In genomic region chr2:237594514-237594871, GRCh38 we compare ENCODE assay signal across 1 cellular context.
TF ChIP-seq lines count a peak whose summit lies in the region.

No MANE protein-coding gene starts in this region.

TF ChIP-seq in HepG2, 621 proteins besides CTCF, POLR2A, EP300 and RAD21 (continued from another document and continues in another):
- TF ChIP-seq NR2F2 (IDR thresholded peaks at IDR 0.05; ENCODE audit: borderline replicate concordance, low read depth) (peak; percentile 40; the same call in 1 of the 2 replicates), HMG20A (CRISPR knock-in tag; IDR thresholded peaks at IDR 0.05; ENCODE audit: borderline replicate concordance) (peak; percentile 59; the same call in 1 of the 2 replicates), SAP130 (CRISPR knock-in tag; IDR thresholded peaks at IDR 0.05; ENCODE audit: low read depth) (peak; percentile 79), SNAPC2 (CRISPR knock-in tag; IDR thresholded peaks at IDR 0.05) (0 out of 2 replicates have a peak, but pooled peaks have one; percentile 17), HDAC2 (CRISPR knock-in tag; IDR thresholded peaks at IDR 0.05) (peak; percentile 66), HOXA3 (CRISPR knock-in tag; IDR thresholded peaks at IDR 0.05) (peak; percentile 26; the same call in 1 of the 2 replicates), SIN3A (IDR thresholded peaks at IDR 0.05; ENCODE audit: borderline replicate concordance, low read depth, low read length) (0 out of 2 replicates have a peak, but pooled peaks have one; percentile 49), YEATS4 (CRISPR knock-in tag; IDR thresholded peaks at IDR 0.05; ENCODE audit: borderline replicate concordance) (no peak), ONECUT2 (CRISPR knock-in tag; IDR thresholded peaks at IDR 0.05) (peak; percentile 31; the same call in 1 of the 2 replicates), HOXD1 (CRISPR knock-in tag; IDR thresholded peaks at IDR 0.05) (peak; percentile 51; the same call in 1 of the 2 replicates), ZNF609 (CRISPR knock-in tag; IDR thresholded peaks at IDR 0.05; ENCODE audit: borderline replicate concordance) (peak; percentile 21), ZNF280D (CRISPR knock-in tag; IDR thresholded peaks at IDR 0.05) (peak; percentile 63; the same call in 1 of the 2 replicates), MED1 (CRISPR knock-in tag; IDR thresholded peaks at IDR 0.05) (peak; percentile 88), TOPORS (CRISPR knock-in tag; IDR thresholded peaks at IDR 0.05) (peak; percentile 53; the same call in 1 of the 2 replicates), IKZF5 (CRISPR knock-in tag; IDR thresholded peaks at IDR 0.05) (peak; percentile 47; the same call in 1 of the 2 replicates), ARID5B (CRISPR knock-in tag; IDR thresholded peaks at IDR 0.05) (peak; percentile 83), MEF2D (CRISPR knock-in tag; IDR thresholded peaks at IDR 0.05) (peak; percentile 68; the same call in 1 of the 2 replicates), XRCC5 (optimal IDR thresholded peaks at IDR 0.05; ENCODE audit: low read length) (peak; percentile 6), ZNF280B (CRISPR knock-in tag; IDR thresholded peaks at IDR 0.05; ENCODE audit: borderline replicate concordance) (no peak), SP5 (CRISPR knock-in tag; IDR thresholded peaks at IDR 0.05; ENCODE audit: borderline replicate concordance, low read depth) (peak; percentile 65; the same call in 1 of the 2 replicates), FOXP4 (CRISPR knock-in tag; IDR thresholded peaks at IDR 0.05) (peak; percentile 71), RARA (CRISPR knock-in tag; IDR thresholded peaks at IDR 0.05) (peak; percentile 69), ZNF563 (CRISPR knock-in tag; IDR thresholded peaks at IDR 0.05) (0 out of 2 replicates have a peak, but pooled peaks have one; percentile 21), PHF21A (CRISPR knock-in tag; IDR thresholded peaks at IDR 0.05) (peak; percentile 84; the same call in 1 of the 2 replicates), ZBTB2 (CRISPR knock-in tag; IDR thresholded peaks at IDR 0.05; ENCODE audit: low read depth) (0 out of 2 replicates have a peak, but pooled peaks have one; percentile 18), SMYD3 (CRISPR knock-in tag; IDR thresholded peaks at IDR 0.05) (peak; percentile 32; the same call in 1 of the 2 replicates), ELF3 (CRISPR knock-in tag; IDR thresholded peaks at IDR 0.05) (peak; percentile 54; the same call in 1 of the 2 replicates), ZNF800 (CRISPR knock-in tag; IDR thresholded peaks at IDR 0.05) (no peak), TFAP4 (IDR thresholded peaks at IDR 0.05; ENCODE audit: borderline replicate concordance, low read depth) (peak; percentile 88; the same call in 1 of the 2 replicates), ZBTB37 (CRISPR knock-in tag; IDR thresholded peaks at IDR 0.05) (peak; percentile 70; the same call in 1 of the 2 replicates)
